ENCODE assay signal across 2 cellular contexts in genomic region chr1:187942986-187943385, GRCh38.
TF ChIP-seq lines count a peak whose summit lies in the region.

No MANE protein-coding gene starts in this region.

TF ChIP-seq in A549, 52 proteins besides CTCF, POLR2A, EP300 and RAD21:
- TF ChIP-seq FOSL2 (IDR thresholded peaks at IDR 0.05) (no peak), FOSL2 (CRISPR knock-in tag; IDR thresholded peaks at IDR 0.05) (peak; percentile 34; the same call in 1 of the 2 replicates), ELK1 (IDR thresholded peaks at IDR 0.05; ENCODE audit: low read depth, low read length) (no peak), HEYL (CRISPR knock-in tag; IDR thresholded peaks at IDR 0.05) (no peak)

TF ChIP-seq in GM23338, 12 proteins besides CTCF, POLR2A, EP300 and RAD21:
- no peak for TF ChIP-seq ZNF331 (CRISPR knock-in tag; IDR thresholded peaks at IDR 0.05; ENCODE audit: low read depth)
- TF ChIP-seq EZH2 (IDR thresholded peaks at IDR 0.05; ENCODE audit: low read depth, unreplicated experiment): no peak
- TF ChIP-seq, protein P1, sequence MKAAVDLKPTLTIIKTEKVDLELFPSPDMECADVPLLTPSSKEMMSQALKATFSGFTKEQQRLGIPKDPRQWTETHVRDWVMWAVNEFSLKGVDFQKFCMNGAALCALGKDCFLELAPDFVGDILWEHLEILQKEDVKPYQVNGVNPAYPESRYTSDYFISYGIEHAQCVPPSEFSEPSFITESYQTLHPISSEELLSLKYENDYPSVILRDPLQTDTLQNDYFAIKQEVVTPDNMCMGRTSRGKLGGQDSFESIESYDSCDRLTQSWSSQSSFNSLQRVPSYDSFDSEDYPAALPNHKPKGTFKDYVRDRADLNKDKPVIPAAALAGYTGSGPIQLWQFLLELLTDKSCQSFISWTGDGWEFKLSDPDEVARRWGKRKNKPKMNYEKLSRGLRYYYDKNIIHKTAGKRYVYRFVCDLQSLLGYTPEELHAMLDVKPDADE (IDR thresholded peaks at IDR 0.05): no peak
- TF ChIP-seq JUNB (IDR thresholded peaks at IDR 0.05; ENCODE audit: unreplicated experiment): no peak
- no peak for TF ChIP-seq ZNF114 (CRISPR knock-in tag; IDR thresholded peaks at IDR 0.05)
- TF ChIP-seq STAT1 (IDR thresholded peaks at IDR 0.05; ENCODE audit: unreplicated experiment): no peak
- no peak for TF ChIP-seq POLR2AphosphoS5 (IDR thresholded peaks at IDR 0.05; ENCODE audit: low read depth)
- TF ChIP-seq, protein P2, sequence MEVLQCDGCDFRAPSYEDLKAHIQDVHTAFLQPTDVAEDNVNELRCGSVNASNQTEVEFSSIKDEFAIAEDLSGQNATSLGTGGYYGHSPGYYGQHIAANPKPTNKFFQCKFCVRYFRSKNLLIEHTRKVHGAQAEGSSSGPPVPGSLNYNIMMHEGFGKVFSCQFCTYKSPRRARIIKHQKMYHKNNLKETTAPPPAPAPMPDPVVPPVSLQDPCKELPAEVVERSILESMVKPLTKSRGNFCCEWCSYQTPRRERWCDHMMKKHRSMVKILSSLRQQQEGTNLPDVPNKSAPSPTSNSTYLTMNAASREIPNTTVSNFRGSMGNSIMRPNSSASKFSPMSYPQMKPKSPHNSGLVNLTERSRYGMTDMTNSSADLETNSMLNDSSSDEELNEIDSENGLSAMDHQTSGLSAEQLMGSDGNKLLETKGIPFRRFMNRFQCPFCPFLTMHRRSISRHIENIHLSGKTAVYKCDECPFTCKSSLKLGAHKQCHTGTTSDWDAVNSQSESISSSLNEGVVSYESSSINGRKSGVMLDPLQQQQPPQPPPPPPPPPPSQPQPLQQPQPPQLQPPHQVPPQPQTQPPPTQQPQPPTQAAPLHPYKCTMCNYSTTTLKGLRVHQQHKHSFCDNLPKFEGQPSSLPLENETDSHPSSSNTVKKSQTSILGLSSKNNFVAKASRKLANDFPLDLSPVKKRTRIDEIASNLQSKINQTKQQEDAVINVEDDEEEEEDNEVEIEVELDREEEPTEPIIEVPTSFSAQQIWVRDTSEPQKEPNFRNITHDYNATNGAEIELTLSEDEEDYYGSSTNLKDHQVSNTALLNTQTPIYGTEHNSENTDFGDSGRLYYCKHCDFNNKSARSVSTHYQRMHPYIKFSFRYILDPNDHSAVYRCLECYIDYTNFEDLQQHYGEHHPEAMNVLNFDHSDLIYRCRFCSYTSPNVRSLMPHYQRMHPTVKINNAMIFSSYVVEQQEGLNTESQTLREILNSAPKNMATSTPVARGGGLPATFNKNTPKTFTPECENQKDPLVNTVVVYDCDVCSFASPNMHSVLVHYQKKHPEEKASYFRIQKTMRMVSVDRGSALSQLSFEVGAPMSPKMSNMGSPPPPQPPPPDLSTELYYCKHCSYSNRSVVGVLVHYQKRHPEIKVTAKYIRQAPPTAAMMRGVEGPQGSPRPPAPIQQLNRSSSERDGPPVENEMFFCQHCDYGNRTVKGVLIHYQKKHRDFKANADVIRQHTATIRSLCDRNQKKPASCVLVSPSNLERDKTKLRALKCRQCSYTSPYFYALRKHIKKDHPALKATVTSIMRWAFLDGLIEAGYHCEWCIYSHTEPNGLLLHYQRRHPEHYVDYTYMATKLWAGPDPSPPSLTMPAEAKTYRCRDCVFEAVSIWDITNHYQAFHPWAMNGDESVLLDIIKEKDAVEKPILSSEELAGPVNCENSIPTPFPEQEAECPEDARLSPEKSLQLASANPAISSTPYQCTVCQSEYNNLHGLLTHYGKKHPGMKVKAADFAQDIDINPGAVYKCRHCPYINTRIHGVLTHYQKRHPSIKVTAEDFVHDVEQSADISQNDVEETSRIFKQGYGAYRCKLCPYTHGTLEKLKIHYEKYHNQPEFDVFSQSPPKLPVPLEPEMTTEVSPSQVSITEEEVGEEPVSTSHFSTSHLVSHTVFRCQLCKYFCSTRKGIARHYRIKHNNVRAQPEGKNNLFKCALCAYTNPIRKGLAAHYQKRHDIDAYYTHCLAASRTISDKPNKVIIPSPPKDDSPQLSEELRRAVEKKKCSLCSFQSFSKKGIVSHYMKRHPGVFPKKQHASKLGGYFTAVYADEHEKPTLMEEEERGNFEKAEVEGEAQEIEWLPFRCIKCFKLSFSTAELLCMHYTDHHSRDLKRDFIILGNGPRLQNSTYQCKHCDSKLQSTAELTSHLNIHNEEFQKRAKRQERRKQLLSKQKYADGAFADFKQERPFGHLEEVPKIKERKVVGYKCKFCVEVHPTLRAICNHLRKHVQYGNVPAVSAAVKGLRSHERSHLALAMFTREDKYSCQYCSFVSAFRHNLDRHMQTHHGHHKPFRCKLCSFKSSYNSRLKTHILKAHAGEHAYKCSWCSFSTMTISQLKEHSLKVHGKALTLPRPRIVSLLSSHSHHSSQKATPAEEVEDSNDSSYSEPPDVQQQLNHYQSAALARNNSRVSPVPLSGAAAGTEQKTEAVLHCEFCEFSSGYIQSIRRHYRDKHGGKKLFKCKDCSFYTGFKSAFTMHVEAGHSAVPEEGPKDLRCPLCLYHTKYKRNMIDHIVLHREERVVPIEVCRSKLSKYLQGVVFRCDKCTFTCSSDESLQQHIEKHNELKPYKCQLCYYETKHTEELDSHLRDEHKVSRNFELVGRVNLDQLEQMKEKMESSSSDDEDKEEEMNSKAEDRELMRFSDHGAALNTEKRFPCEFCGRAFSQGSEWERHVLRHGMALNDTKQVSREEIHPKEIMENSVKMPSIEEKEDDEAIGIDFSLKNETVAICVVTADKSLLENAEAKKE (CRISPR knock-in tag; IDR thresholded peaks at IDR 0.05): no peak
- TF ChIP-seq CREB1 (CRISPR knock-in tag; IDR thresholded peaks at IDR 0.05; ENCODE audit: low read depth): no peak
- TF ChIP-seq EZH2phosphoT487 (IDR thresholded peaks at IDR 0.05; ENCODE audit: unreplicated experiment): no peak
- TF ChIP-seq NANOG (IDR thresholded peaks at IDR 0.05; ENCODE audit: borderline replicate concordance): no peak
- TF ChIP-seq, protein P3, sequence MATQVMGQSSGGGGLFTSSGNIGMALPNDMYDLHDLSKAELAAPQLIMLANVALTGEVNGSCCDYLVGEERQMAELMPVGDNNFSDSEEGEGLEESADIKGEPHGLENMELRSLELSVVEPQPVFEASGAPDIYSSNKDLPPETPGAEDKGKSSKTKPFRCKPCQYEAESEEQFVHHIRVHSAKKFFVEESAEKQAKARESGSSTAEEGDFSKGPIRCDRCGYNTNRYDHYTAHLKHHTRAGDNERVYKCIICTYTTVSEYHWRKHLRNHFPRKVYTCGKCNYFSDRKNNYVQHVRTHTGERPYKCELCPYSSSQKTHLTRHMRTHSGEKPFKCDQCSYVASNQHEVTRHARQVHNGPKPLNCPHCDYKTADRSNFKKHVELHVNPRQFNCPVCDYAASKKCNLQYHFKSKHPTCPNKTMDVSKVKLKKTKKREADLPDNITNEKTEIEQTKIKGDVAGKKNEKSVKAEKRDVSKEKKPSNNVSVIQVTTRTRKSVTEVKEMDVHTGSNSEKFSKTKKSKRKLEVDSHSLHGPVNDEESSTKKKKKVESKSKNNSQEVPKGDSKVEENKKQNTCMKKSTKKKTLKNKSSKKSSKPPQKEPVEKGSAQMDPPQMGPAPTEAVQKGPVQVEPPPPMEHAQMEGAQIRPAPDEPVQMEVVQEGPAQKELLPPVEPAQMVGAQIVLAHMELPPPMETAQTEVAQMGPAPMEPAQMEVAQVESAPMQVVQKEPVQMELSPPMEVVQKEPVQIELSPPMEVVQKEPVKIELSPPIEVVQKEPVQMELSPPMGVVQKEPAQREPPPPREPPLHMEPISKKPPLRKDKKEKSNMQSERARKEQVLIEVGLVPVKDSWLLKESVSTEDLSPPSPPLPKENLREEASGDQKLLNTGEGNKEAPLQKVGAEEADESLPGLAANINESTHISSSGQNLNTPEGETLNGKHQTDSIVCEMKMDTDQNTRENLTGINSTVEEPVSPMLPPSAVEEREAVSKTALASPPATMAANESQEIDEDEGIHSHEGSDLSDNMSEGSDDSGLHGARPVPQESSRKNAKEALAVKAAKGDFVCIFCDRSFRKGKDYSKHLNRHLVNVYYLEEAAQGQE (IDR thresholded peaks at IDR 0.05; ENCODE audit: unreplicated experiment): no peak
